16 cellular contexts compared by ENCODE assay signal in the genomic region with DNA sequence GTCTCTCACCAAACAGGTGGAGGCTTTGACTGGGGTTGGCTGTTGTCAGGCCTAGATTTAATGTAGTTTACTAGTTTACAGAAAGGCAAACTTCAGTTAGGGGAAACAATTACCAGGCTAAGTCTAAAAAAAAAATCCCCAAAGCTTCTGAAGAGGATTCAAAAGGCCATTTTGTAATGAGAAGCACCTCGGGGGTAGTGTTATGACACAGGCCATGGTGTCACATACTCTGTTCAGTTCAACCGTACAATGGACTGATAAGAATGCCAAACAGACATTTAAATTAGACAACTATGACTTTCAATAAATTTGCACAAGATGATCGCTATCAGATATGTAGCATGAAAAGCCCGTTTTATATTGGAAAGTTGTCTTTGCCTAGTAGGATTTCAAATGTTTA.
DNase-seq lines count a peak whose midpoint lies in the region; ATAC-seq, FAIRE-seq and TF ChIP-seq lines count a peak whose summit lies in the region.
"Had no signal": no experiment of that assay in that cellular context is flagged by ENCODE, and none has a peak within 500 bp of the region (broad histone marks: within the 10 kb centered on the region; RNA-seq: fewer than 3 reads in every experiment).

No MANE protein-coding gene starts in this region.

- 82% methylated on average over 4 of the region's 4 CpGs for WGBS in GM12878 (ENCODE audit: insufficient coverage, insufficient replicate concordance, low lambda C conversion rate, missing lambda C conversion rate)

- H2AFZ ChIP-seq in GM12878 (ENCODE audit: control insufficient read depth, low read depth, low read length): peak overlapping the region; percentile 68

- CTCF ChIA-PET in GM12878 (lab: Yijun Ruan, JAX): interaction anchor here (1.3 kb wide), 1 partner anchor 14 kb away, joined by 4 read pairs; no protein-coding TSS in a partner anchor

- no peak for FAIRE-seq in GM12878 (lab: Jason Lieb, UNC)
- FAIRE-seq: frontal cortex had no signal

- no peaks in the 10 kb centered on the region for H3K36me3 ChIP-seq in GM12878 (ENCODE audit: control insufficient read depth in 2 of 2, insufficient read depth in 2 of 2, low read length in 1 of 2)
- no peaks in the 10 kb centered on the region for H3K36me3 ChIP-seq in H7 (replicated peaks; ENCODE audit: control insufficient read depth, insufficient read depth, low read length)

- TF ChIP-seq POLR2A in GM12878 (IDR thresholded peaks at IDR 0.05; ENCODE audit: low read depth, low read length): no peak

- SMC1A ChIA-PET in GM12878 (lab: Charles Lee; ENCODE audit: uncharacterized antibody, unreplicated experiment): interaction anchor here (1.1 kb wide), 2 partner anchors 12 to 28 kb away, joined by 3 to 5 read pairs; no protein-coding TSS in a partner anchor

- H3K4me1 ChIP-seq in GM12878 (ENCODE audit: control insufficient read depth, insufficient read depth, low read length): peaks cover 19% of the 10 kb centered on the region

- H3K27me3 ChIP-seq in GM12878 (replicated peaks in 1 of 2; ENCODE audit: control insufficient read depth in 2 of 2, insufficient read depth in 2 of 2, low read length in 1 of 2): no peaks in the 10 kb centered on the region
- no peaks in the 10 kb centered on the region for H3K27me3 ChIP-seq in H7 (ENCODE audit: control insufficient read depth, insufficient read depth, low read length)

- H4K20me1 ChIP-seq in GM12878 (ENCODE audit: control insufficient read depth, insufficient read depth): no peaks in the 10 kb centered on the region

- POLR2A ChIA-PET in GM12878 (lab: Charles Lee): no interaction called here

- no peak for TF ChIP-seq RAD21 in GM12878 (IDR thresholded peaks at IDR 0.05; ENCODE audit: insufficient read depth, low read depth, low read length)

- TF ChIP-seq EP300 in GM12878 (IDR thresholded peaks at IDR 0.05; ENCODE audit: borderline replicate concordance in 1 of 2, control insufficient read depth in 1 of 2, low read depth in 2 of 2, low read length in 2 of 2): no peak

- in situ Hi-C loops in GM12878 (cut with MboI): no loop called here

- no peaks in the 10 kb centered on the region for H3K9me3 ChIP-seq in GM12878 (replicated peaks; ENCODE audit: control insufficient read depth, insufficient read depth, low read length)

- H3K27ac ChIP-seq in GM12878 (ENCODE audit: control insufficient read depth, insufficient read depth): peak overlapping the region; percentile 27

- TF ChIP-seq CTCF in GM12878 (IDR thresholded peaks at IDR 0.05 in 2 of 3, conservative IDR thresholded peaks at IDR 0.05 in 1 of 3; ENCODE audit: control insufficient read depth in 2 of 3, extremely low read depth in 1 of 3, insufficient read depth in 1 of 3, low read depth in 3 of 3, low read length in 3 of 3): no peak

- no TSS peak for BruUV-seq in GM12878 (replicated peaks; lab: Mats Ljungman, UMichigan)

- H3K4me2 ChIP-seq in GM12878 (ENCODE audit: control insufficient read depth, insufficient read depth): 0 out of 2 replicates have a peak overlapping the region, but pooled peaks have one; percentile 91

- ATAC-seq in GM18508 (IDR thresholded peaks at IDR 0.05; ENCODE audit: insufficient read depth, unreplicated experiment) (peak; percentile 20), GM21447 (IDR thresholded peaks at IDR 0.05; ENCODE audit: unreplicated experiment) (peak; percentile 8), HG03066 (IDR thresholded peaks at IDR 0.05; ENCODE audit: low read depth, unreplicated experiment) (peak; percentile 12), GM12878 (no peak), Right ventricle myocardium inferior (no peak)

- H3K4me3 ChIP-seq in GM12878 (no peak overlapping the region), H7 (ENCODE audit: insufficient read depth, low read depth, low read length) (no peak overlapping the region)

- H3K9ac ChIP-seq in GM12878 (ENCODE audit: control insufficient read depth, insufficient read depth, low read length): no peak overlapping the region

- RAD21 ChIA-PET in GM12878 (lab: Charles Lee; ENCODE audit: unreplicated experiment): no interaction called here

- DNase-seq in GM12878 (ENCODE audit: low read depth, low spot score) (no peak), Right ventricle myocardium inferior (ENCODE audit: missing footprints) (no peak), NCI-H2081 (lab: John Stamatoyannopoulos, UW) (no peak), H7 (no peak), LoVo (ENCODE audit: low spot score) (no peak)
- DNase-seq: activated CD8-positive, alpha-beta memory T cell treated with anti-CD3 and anti-CD28 coated beads for 24 hours; effector memory CD4-positive, alpha-beta T cell; immature natural killer cell; NCI-H1694; NCI-H69; posterior cingulate gyrus; Right ventricle myocardium superior had no signal

- intact Hi-C loops in GM12878 (cut with micrococcal nuclease; ENCODE audit: unreplicated experiment): no loop called here
- intact Hi-C loops in Right ventricle myocardium inferior (cut with DNase I): loop anchor here (10.0 kb wide), 1 partner anchor 79 kb away; no protein-coding TSS in a partner anchor

- H3K79me2 ChIP-seq in GM12878 (ENCODE audit: control insufficient read depth, insufficient read depth, low read length): no peaks in the 10 kb centered on the region

TF ChIP-seq in GM12878, 131 proteins besides CTCF, POLR2A, EP300 and RAD21:
- TF ChIP-seq CEBPB (IDR thresholded peaks at IDR 0.05; ENCODE audit: borderline replicate concordance in 1 of 2, low read depth in 2 of 2, low read length in 2 of 2) (no peak), SUPT20H (IDR thresholded peaks at IDR 0.05; ENCODE audit: borderline replicate concordance, control insufficient read depth, low read depth, low read length) (no peak), MTA2 (IDR thresholded peaks at IDR 0.05; ENCODE audit: low read depth) (no peak), PAX5 (IDR thresholded peaks at IDR 0.05; ENCODE audit: borderline replicate concordance, low read depth, low read length) (no peak), MEF2A (IDR thresholded peaks at IDR 0.05; ENCODE audit: insufficient read depth, low read depth, low read length) (no peak), SPI1 (IDR thresholded peaks at IDR 0.05; ENCODE audit: borderline replicate concordance, insufficient read depth, low read depth, low read length) (no peak), NBN (IDR thresholded peaks at IDR 0.05) (no peak), NRF1 (conservative IDR thresholded peaks at IDR 0.05; ENCODE audit: low read depth, low read length) (no peak), DPF2 (IDR thresholded peaks at IDR 0.05) (no peak), CBX5 (IDR thresholded peaks at IDR 0.05; ENCODE audit: low read depth) (no peak), RAD51 (IDR thresholded peaks at IDR 0.05) (no peak)
- TF ChIP-seq, protein P1, sequence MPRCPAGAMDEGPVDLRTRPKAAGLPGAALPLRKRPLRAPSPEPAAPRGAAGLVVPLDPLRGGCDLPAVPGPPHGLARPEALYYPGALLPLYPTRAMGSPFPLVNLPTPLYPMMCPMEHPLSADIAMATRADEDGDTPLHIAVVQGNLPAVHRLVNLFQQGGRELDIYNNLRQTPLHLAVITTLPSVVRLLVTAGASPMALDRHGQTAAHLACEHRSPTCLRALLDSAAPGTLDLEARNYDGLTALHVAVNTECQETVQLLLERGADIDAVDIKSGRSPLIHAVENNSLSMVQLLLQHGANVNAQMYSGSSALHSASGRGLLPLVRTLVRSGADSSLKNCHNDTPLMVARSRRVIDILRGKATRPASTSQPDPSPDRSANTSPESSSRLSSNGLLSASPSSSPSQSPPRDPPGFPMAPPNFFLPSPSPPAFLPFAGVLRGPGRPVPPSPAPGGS (IDR thresholded peaks at IDR 0.05; ENCODE audit: borderline replicate concordance, insufficient read depth, low read depth, low read length, poor library complexity, severe bottlenecking): no peak
- TF ChIP-seq, protein P2, sequence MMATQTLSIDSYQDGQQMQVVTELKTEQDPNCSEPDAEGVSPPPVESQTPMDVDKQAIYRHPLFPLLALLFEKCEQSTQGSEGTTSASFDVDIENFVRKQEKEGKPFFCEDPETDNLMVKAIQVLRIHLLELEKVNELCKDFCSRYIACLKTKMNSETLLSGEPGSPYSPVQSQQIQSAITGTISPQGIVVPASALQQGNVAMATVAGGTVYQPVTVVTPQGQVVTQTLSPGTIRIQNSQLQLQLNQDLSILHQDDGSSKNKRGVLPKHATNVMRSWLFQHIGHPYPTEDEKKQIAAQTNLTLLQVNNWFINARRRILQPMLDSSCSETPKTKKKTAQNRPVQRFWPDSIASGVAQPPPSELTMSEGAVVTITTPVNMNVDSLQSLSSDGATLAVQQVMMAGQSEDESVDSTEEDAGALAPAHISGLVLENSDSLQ (IDR thresholded peaks at IDR 0.05): no peak

Comparison
In these comparisons a context has a peak if more than half of its experiments do, and no peak if none do; other contexts are left out.
1. ATAC-seq: peak in GM18508 (single experiment), GM21447 (single experiment) and HG03066 (single experiment); none in GM12878 (single experiment) and Right ventricle myocardium inferior (single experiment).